8 cellular contexts compared by ENCODE assay signal in genomic region chr12:110741795-110742717, GRCh38. TPM values are rescaled to one million over a fixed set of nuclear protein-coding genes. Genes with fewer than 3 reads are reported as not detected.
DNase-seq lines count a peak whose midpoint lies in the region; ATAC-seq and TF ChIP-seq lines count a peak whose summit lies in the region.

No MANE protein-coding gene starts in this region.

- peaks cover 36% of the 10 kb centered on the region for H3K4me1 Mint-ChIP-seq in activated naive CD8-positive, alpha-beta T cell treated with anti-CD3 and anti-CD28 coated beads, Interleukin-2, amount 10 ng/mL, durations not matched to agents 7 days and 5 days
- H3K4me1 Mint-ChIP-seq in progenitor cell of endocrine pancreas (ENCODE audit: low read depth), result peaks cover 42% of the 10 kb centered on the region

- peak overlapping the region; percentile 100 for H3K4me3 ChIP-seq in left ventricle myocardium inferior

- H3K27ac ChIP-seq in left ventricle myocardium inferior (replicated peaks), result peak overlapping the region; percentile 95

- H3K27me3 ChIP-seq in left ventricle myocardium inferior (ENCODE audit: low read depth), result no peaks in the 10 kb centered on the region

- no peaks in the 10 kb centered on the region for H3K9me3 ChIP-seq in left ventricle myocardium inferior (replicated peaks)

- POLR2A ChIA-PET in activated naive CD8-positive, alpha-beta T cell treated with anti-CD3 and anti-CD28 coated beads, Interleukin-2, amount 10 ng/mL, durations not matched to agents 7 days and 5 days (lab: Charles Lee), result interaction anchor here (0.8 to 1.7 kb wide), 12 partner anchors 13 to 292 kb away, joined by 3 to 5 read pairs (median 3); partner anchors contain the start of genes ARPC3, FAM216A, GPN3 and RAD9B

- ATAC-seq in HG02943 (IDR thresholded peaks at IDR 0.05; ENCODE audit: low read depth, unreplicated experiment) (peak; percentile 12), GM21447 (IDR thresholded peaks at IDR 0.05; ENCODE audit: unreplicated experiment) (no peak)
- peak; percentile 28 for ATAC-seq in activated naive CD8-positive, alpha-beta T cell treated with anti-CD3 and anti-CD28 coated beads, Interleukin-2, amount 10 ng/mL, durations not matched to agents 7 days and 5 days (ENCODE audit: low read depth)

- H3K4me1 ChIP-seq in left ventricle myocardium inferior, result peaks cover 80% of the 10 kb centered on the region

- no peak for TF ChIP-seq CTCF in left ventricle myocardium inferior (IDR thresholded peaks at IDR 0.05; ENCODE audit: borderline replicate concordance)
- no peak for TF ChIP-seq CTCF in progenitor cell of endocrine pancreas (IDR thresholded peaks at IDR 0.05; ENCODE audit: unreplicated experiment)

- peak overlapping the region; percentile 96 for H3K27ac Mint-ChIP-seq in activated naive CD8-positive, alpha-beta T cell treated with anti-CD3 and anti-CD28 coated beads, Interleukin-2, amount 10 ng/mL, durations not matched to agents 7 days and 5 days
- H3K27ac Mint-ChIP-seq in progenitor cell of endocrine pancreas, result peak overlapping the region; percentile 97

- DNase-seq in activated T-cell treated with anti-CD3 and anti-CD28 coated beads, Interleukin-2, amount 50 U/mL, for 1 hour, result peak; percentile 20
- DNase-seq in activated T-cell treated with anti-CD3 and anti-CD28 coated beads, Interleukin-2, amount 50 U/mL, for 48 hours, result no peak
- peak; percentile 46 for DNase-seq in NCI-H510A treated with DMSO at 0.1 percent for 48 hours (lab: John Stamatoyannopoulos, UW)
- DNase-seq in activated naive CD8-positive, alpha-beta T cell treated with anti-CD3 and anti-CD28 coated beads, Interleukin-2, amount 10 ng/mL, durations not matched to agents 7 days and 5 days, result no peak
- no peak for DNase-seq in left ventricle myocardium inferior
- DNase-seq in progenitor cell of endocrine pancreas (ENCODE audit: low spot score, unreplicated experiment), result no peak

- H3K9me3 Mint-ChIP-seq in activated naive CD8-positive, alpha-beta T cell treated with anti-CD3 and anti-CD28 coated beads, Interleukin-2, amount 10 ng/mL, durations not matched to agents 7 days and 5 days, result no peaks in the 10 kb centered on the region
- H3K9me3 Mint-ChIP-seq in progenitor cell of endocrine pancreas (ENCODE audit: low read depth), result no peaks in the 10 kb centered on the region

- H3K27me3 Mint-ChIP-seq in activated naive CD8-positive, alpha-beta T cell treated with anti-CD3 and anti-CD28 coated beads, Interleukin-2, amount 10 ng/mL, durations not matched to agents 7 days and 5 days, result no peaks in the 10 kb centered on the region
- peaks cover 9% of the 10 kb centered on the region for H3K27me3 Mint-ChIP-seq in progenitor cell of endocrine pancreas

- no peaks in the 10 kb centered on the region for H3K36me3 ChIP-seq in left ventricle myocardium inferior

- H3K36me3 Mint-ChIP-seq in activated naive CD8-positive, alpha-beta T cell treated with anti-CD3 and anti-CD28 coated beads, Interleukin-2, amount 10 ng/mL, durations not matched to agents 7 days and 5 days, result peaks cover 9% of the 10 kb centered on the region
- peaks cover 2% of the 10 kb centered on the region for H3K36me3 Mint-ChIP-seq in progenitor cell of endocrine pancreas (ENCODE audit: insufficient read depth)

- H3K4me3 Mint-ChIP-seq in activated naive CD8-positive, alpha-beta T cell treated with anti-CD3 and anti-CD28 coated beads, Interleukin-2, amount 10 ng/mL, durations not matched to agents 7 days and 5 days, result peak overlapping the region; percentile 96
- peak overlapping the region; percentile 96 for H3K4me3 Mint-ChIP-seq in progenitor cell of endocrine pancreas (ENCODE audit: low read depth)

- intact Hi-C loops in left ventricle myocardium inferior (cut with micrococcal nuclease), result no loop called here

RNA-seq across cellular contexts. Expression of gene PPP1CC, which starts 0.6 kb away (rescaled TPM):
- 100 to 1,000 TPM; 156 to 160 TPM for total RNA-seq in activated naive CD8-positive, alpha-beta T cell treated with anti-CD3 and anti-CD28 coated beads, Interleukin-2, amount 10 ng/mL, durations not matched to agents 7 days and 5 days
- total RNA-seq in left ventricle myocardium inferior (156 TPM), progenitor cell of endocrine pancreas (164 TPM in 2 replicates)

RNA-seq across cellular contexts. Expression of gene HVCN1, which starts 53.1 kb away (rescaled TPM):
- total RNA-seq in activated naive CD8-positive, alpha-beta T cell treated with anti-CD3 and anti-CD28 coated beads, Interleukin-2, amount 10 ng/mL, durations not matched to agents 7 days and 5 days, result 10 to 100 TPM; 20.3 to 21.0 TPM
- total RNA-seq in left ventricle myocardium inferior, result 11.5 TPM
- total RNA-seq in progenitor cell of endocrine pancreas, result 4.2 and 5.0 TPM in 2 replicates

Comparison
In these comparisons a context has a peak if more than half of its experiments do, and no peak if none do; other contexts are left out.
1. DNase-seq: peak in activated T-cell treated with anti-CD3 and anti-CD28 coated beads, Interleukin-2, amount 50 U/mL, for 1 hour (single experiment) and NCI-H510A treated with DMSO at 0.1 percent for 48 hours (single experiment); none in activated T-cell treated with anti-CD3 and anti-CD28 coated beads, Interleukin-2, amount 50 U/mL, for 48 hours (0 of 2), activated naive CD8-positive, alpha-beta T cell treated with anti-CD3 and anti-CD28 coated beads, Interleukin-2, amount 10 ng/mL, durations not matched to agents 7 days and 5 days (single experiment), left ventricle myocardium inferior (single experiment) and progenitor cell of endocrine pancreas (single experiment).